Comparison of ENCODE assay signal across 9 cellular contexts in genomic region chr3:139427283-139428060, GRCh38. TPM values are rescaled to one million over a fixed set of nuclear protein-coding genes. Genes with fewer than 3 reads are reported as not detected.
A peak's percentile ranks its signal among the peaks of the same experiment; 100 is the strongest.
DNase-seq lines count a peak whose midpoint lies in the region; ATAC-seq and TF ChIP-seq lines count a peak whose summit lies in the region.
"Had no signal": no experiment of that assay in that cellular context is flagged by ENCODE, and none has a peak within 500 bp of the region (broad histone marks: within the 10 kb centered on the region; RNA-seq: fewer than 3 reads in every experiment).

No MANE protein-coding gene starts in this region.

- ATAC-seq in GM19035 (IDR thresholded peaks at IDR 0.05; ENCODE audit: unreplicated experiment) (peak; percentile 87), HG03354 (IDR thresholded peaks at IDR 0.05; ENCODE audit: poor library complexity, severe bottlenecking, unreplicated experiment) (peak; percentile 89), activated B cell treated with CpG ODN at 0.5 μM for 24 hours (ENCODE audit: low read depth) (peak; percentile 42), Right ventricle myocardium superior (ENCODE audit: poor library complexity) (peak; percentile 92)

- TF ChIP-seq CTCF in activated B cell treated with CpG ODN at 0.5 μM for 24 hours (IDR thresholded peaks at IDR 0.05) = no peak

- CTCF ChIA-PET in activated B cell treated with CpG ODN at 0.5 μM for 24 hours (lab: Charles Lee) = interaction anchor here (0.6 to 1.2 kb wide), 4 partner anchors 94 to 1438 kb away, joined by 3 to 5 read pairs (median 3); no protein-coding TSS in a partner anchor
- CTCF ChIA-PET in activated naive CD4-positive, alpha-beta T cell treated with anti-CD3 and anti-CD28 coated beads, Interleukin-2, amount 10 ng/mL, durations not matched to agents 7 days and 5 days (lab: Charles Lee) = interaction anchor here (0.6 to 2.2 kb wide), 14 partner anchors 10 to 1436 kb away, joined by 3 to 11 read pairs (median 3); partner anchors contain the start of gene COPB2

- DNase-seq in CMK (ENCODE audit: low read depth) (peak; percentile 17), NCI-H226 (peak; percentile 62), activated B cell treated with CpG ODN at 0.5 μM for 24 hours (no peak), Right ventricle myocardium superior (no peak), putamen (ENCODE audit: low spot score) (peak; percentile 80)
- DNase-seq in activated naive CD4-positive, alpha-beta T cell treated with anti-CD3 and anti-CD28 coated beads, Interleukin-2, amount 10 ng/mL, durations not matched to agents 7 days and 5 days = no peak

- H3K4me3 Mint-ChIP-seq in activated B cell treated with CpG ODN at 0.5 μM for 24 hours = no peak overlapping the region
- no peak overlapping the region for H3K4me3 Mint-ChIP-seq in activated naive CD4-positive, alpha-beta T cell treated with anti-CD3 and anti-CD28 coated beads, Interleukin-2, amount 10 ng/mL, durations not matched to agents 7 days and 5 days

- H3K27me3 Mint-ChIP-seq in activated B cell treated with CpG ODN at 0.5 μM for 24 hours = no peaks in the 10 kb centered on the region
- no peaks in the 10 kb centered on the region for H3K27me3 Mint-ChIP-seq in activated naive CD4-positive, alpha-beta T cell treated with anti-CD3 and anti-CD28 coated beads, Interleukin-2, amount 10 ng/mL, durations not matched to agents 7 days and 5 days

- POLR2A ChIA-PET in activated B cell treated with CpG ODN at 0.5 μM for 24 hours (lab: Charles Lee) = no interaction called here

- peaks cover 21% of the 10 kb centered on the region for H3K36me3 Mint-ChIP-seq in activated B cell treated with CpG ODN at 0.5 μM for 24 hours (ENCODE audit: low read depth)
- H3K36me3 Mint-ChIP-seq in activated naive CD4-positive, alpha-beta T cell treated with anti-CD3 and anti-CD28 coated beads, Interleukin-2, amount 10 ng/mL, durations not matched to agents 7 days and 5 days = no peaks in the 10 kb centered on the region

- no peak overlapping the region for H3K27ac Mint-ChIP-seq in activated B cell treated with CpG ODN at 0.5 μM for 24 hours
- H3K27ac Mint-ChIP-seq in activated naive CD4-positive, alpha-beta T cell treated with anti-CD3 and anti-CD28 coated beads, Interleukin-2, amount 10 ng/mL, durations not matched to agents 7 days and 5 days = no peak overlapping the region

- no peaks in the 10 kb centered on the region for H3K4me1 Mint-ChIP-seq in activated B cell treated with CpG ODN at 0.5 μM for 24 hours
- H3K4me1 Mint-ChIP-seq in activated naive CD4-positive, alpha-beta T cell treated with anti-CD3 and anti-CD28 coated beads, Interleukin-2, amount 10 ng/mL, durations not matched to agents 7 days and 5 days = no peaks in the 10 kb centered on the region

- intact Hi-C loops in activated B cell treated with CpG ODN at 0.5 μM for 24 hours (cut with micrococcal nuclease) = loop anchor here (1.0 to 5.0 kb wide), 3 partner anchors 1436 to 1765 kb away; no protein-coding TSS in a partner anchor
- intact Hi-C loops in Right ventricle myocardium superior (cut with DNase I) = loop anchor here (2.0 kb wide), 1 partner anchor 135 kb away; no protein-coding TSS in a partner anchor

- no peaks in the 10 kb centered on the region for H3K9me3 Mint-ChIP-seq in activated B cell treated with CpG ODN at 0.5 μM for 24 hours
- H3K9me3 Mint-ChIP-seq in activated naive CD4-positive, alpha-beta T cell treated with anti-CD3 and anti-CD28 coated beads, Interleukin-2, amount 10 ng/mL, durations not matched to agents 7 days and 5 days = no peaks in the 10 kb centered on the region

RNA-seq across cellular contexts. Expression of gene COPB2, which starts 38.0 kb away (rescaled TPM):
- total RNA-seq in activated B cell treated with CpG ODN at 0.5 μM for 24 hours = 87.0 and 91.4 TPM in 2 replicates
- 53.1 TPM for total RNA-seq in Right ventricle myocardium superior

RNA-seq across cellular contexts. Expression of gene RBP2, which starts 48.8 kb away (rescaled TPM):
- not detected in 2 replicates for total RNA-seq in activated B cell treated with CpG ODN at 0.5 μM for 24 hours
- not detected for total RNA-seq in Right ventricle myocardium superior
- total RNA-seq: skeletal muscle tissue had no signal

Comparison
In these comparisons a context has a peak if more than half of its experiments do, and no peak if none do; other contexts are left out.
1. DNase-seq: peak in CMK (single experiment), NCI-H226 (single experiment) and putamen (single experiment); none in activated B cell treated with CpG ODN at 0.5 μM for 24 hours (single experiment), Right ventricle myocardium superior (single experiment) and activated naive CD4-positive, alpha-beta T cell treated with anti-CD3 and anti-CD28 coated beads, Interleukin-2, amount 10 ng/mL, durations not matched to agents 7 days and 5 days (single experiment).
2. ATAC-seq: peak in every context shown above with its lines; median percentile 92 in Right ventricle myocardium superior; 89 in HG03354; 87 in GM19035; 42 in activated B cell treated with CpG ODN at 0.5 μM for 24 hours.